Comparison of ENCODE assay signal across 1 cellular context in genomic region chr2:224584768-224585204, GRCh38.
TF ChIP-seq lines count a peak whose summit lies in the region.

No MANE protein-coding gene starts in this region.

TF ChIP-seq in GM23338, 12 proteins besides CTCF, POLR2A, EP300 and RAD21 (continued from another document):
- TF ChIP-seq REST (IDR thresholded peaks at IDR 0.05; ENCODE audit: unreplicated experiment) = no peak
- no peak for TF ChIP-seq POLR2AphosphoS5 (IDR thresholded peaks at IDR 0.05; ENCODE audit: low read depth)
- TF ChIP-seq NANOG (IDR thresholded peaks at IDR 0.05; ENCODE audit: borderline replicate concordance) = no peak
- no peak for TF ChIP-seq ZNF331 (CRISPR knock-in tag; IDR thresholded peaks at IDR 0.05; ENCODE audit: low read depth)
